10 cellular contexts compared by ENCODE assay signal in genomic region chr19:8512115-8512967, GRCh38. TPM values are rescaled to one million over a fixed set of nuclear protein-coding genes. Genes with fewer than 3 reads are reported as not detected.
DNase-seq lines count a peak whose midpoint lies in the region; ATAC-seq, FAIRE-seq and TF ChIP-seq lines count a peak whose summit lies in the region.
"Had no signal": no experiment of that assay in that cellular context is flagged by ENCODE, and none has a peak within 500 bp of the region (broad histone marks: within the 10 kb centered on the region; RNA-seq: fewer than 3 reads in every experiment).

No MANE protein-coding gene starts in this region.

- intact Hi-C loops in ascending aorta (cut with DNase I) (loop anchor here (10.0 kb wide), 1 partner anchor 588 kb away; the partner anchor contains the start of genes CTXN1 and SNAPC2), kidney (cut with DNase I) (no loop called here)

- H3K27me3 Mint-ChIP-seq in naive B cell, result no peaks in the 10 kb centered on the region

- no peaks in the 10 kb centered on the region for H3K9me3 ChIP-seq in ascending aorta
- no peaks in the 10 kb centered on the region for H3K9me3 ChIP-seq in kidney (ENCODE audit: control insufficient read depth in 1 of 2, low read length in 2 of 2)
- H3K9me3 ChIP-seq: SJSA1 had no signal

- H3K36me3 ChIP-seq in ascending aorta (peaks cover 0 to 13% of the 10 kb centered on the region in 2 donors), kidney (ENCODE audit: control insufficient read depth in 1 of 2, insufficient read depth in 2 of 2, low read length in 2 of 2) (no peaks in the 10 kb centered on the region)

- TF ChIP-seq CTCF in ascending aorta (IDR thresholded peaks at IDR 0.05) (no peak), kidney (IDR thresholded peaks at IDR 0.05; ENCODE audit: borderline replicate concordance, extremely low read depth, insufficient read depth) (no peak)

- H3K4me1 ChIP-seq in ascending aorta (peaks cover 6 to 7% of the 10 kb centered on the region in 2 donors), kidney (ENCODE audit: control insufficient read depth in 1 of 2, insufficient read depth in 1 of 2, low read depth in 1 of 2, low read length in 2 of 2) (peaks cover 4 to 10% of the 10 kb centered on the region in 2 donors)

- H3K4me3 Mint-ChIP-seq in naive B cell, result peak overlapping the region in 6 of 8 donors; percentile 18 to 98 (median 70)

- no peak overlapping the region for H3K4me3 ChIP-seq in ascending aorta
- H3K4me3 ChIP-seq in kidney (ENCODE audit: low read length in 2 of 2), result no peak overlapping the region
- H3K4me3 ChIP-seq: lung had no signal

- H3K9ac ChIP-seq in kidney (ENCODE audit: low read length in 2 of 2), result no peak overlapping the region

- in situ Hi-C loops in KBM-7 (cut with MboI; ENCODE audit: low pct_unique_long_range_greater_than_20kb, low sequenced_read_pairs), result no loop called here

- no peaks in the 10 kb centered on the region for H3K9me3 Mint-ChIP-seq in naive B cell

- H3K27ac Mint-ChIP-seq in naive B cell, result peak overlapping the region in 2 of 6 donors; percentile 12 to 28

- peaks cover 10 to 37% (median 22%) of the 10 kb centered on the region in 3 donors for H3K4me1 Mint-ChIP-seq in naive B cell

- ATAC-seq in naive B cell (ENCODE audit: low read depth in 2 of 2) (no peak), HG03039 (IDR thresholded peaks at IDR 0.05; ENCODE audit: unreplicated experiment) (no peak), GM21515 (IDR thresholded peaks at IDR 0.05; ENCODE audit: unreplicated experiment) (no peak)

- H3K27ac ChIP-seq in ascending aorta (peak overlapping the region; percentile 96 to 98), kidney (ENCODE audit: low read depth in 2 of 2, low read length in 2 of 2) (peak overlapping the region in 1 of 2 donors; percentile 0)

- FAIRE-seq in kidney (lab: Jason Lieb, UNC), result no peak

- no peaks in the 10 kb centered on the region for H3K36me3 Mint-ChIP-seq in naive B cell

- DNase-seq in EL (peak; percentile 26), KBM-7 (peak; percentile 66), ascending aorta (ENCODE audit: low spot score in 2 of 2) (no peak), naive B cell (no peak), kidney (no peak), occipital lobe (lab: John Stamatoyannopoulos, UW) (no peak)

- H3K27me3 ChIP-seq in ascending aorta, result no peaks in the 10 kb centered on the region
- H3K27me3 ChIP-seq: SJSA1 had no signal

RNA-seq across cellular contexts. Expression of gene ZNF414, which starts 1.6 kb away (rescaled TPM):
- total RNA-seq in ascending aorta, result 189 TPM
- polyA plus RNA-seq in naive B cell (ENCODE audit: low read depth in 6 of 6), result 10 to 100 TPM in 4 of 6 donors, 1 to 10 TPM in 2; 7.4 to 25.5 (median 11.7) TPM
- total RNA-seq in kidney, result 29.6 TPM
- polyA plus RNA-seq in kidney (ENCODE audit: insufficient read depth, low read depth, low replicate concordance), result 20.4 TPM
- 1.6 TPM for total RNA-seq in occipital lobe

RNA-seq across cellular contexts. Expression of gene PRAM1, which starts 9.9 kb away (rescaled TPM):
- total RNA-seq in ascending aorta, result not detected
- polyA plus RNA-seq in naive B cell (ENCODE audit: low read depth in 6 of 6), result under 1 TPM in 2 of 6 donors, not detected in 4; 0.26 to 0.27 TPM
- 4.6 TPM for total RNA-seq in kidney
- 0.99 TPM for polyA plus RNA-seq in kidney (ENCODE audit: insufficient read depth, low read depth, low replicate concordance)
- total RNA-seq in occipital lobe, result not detected
- total RNA-seq: SJSA1 had no signal

Comparison
In these comparisons a context has a peak if more than half of its experiments do, and no peak if none do; other contexts are left out.
1. DNase-seq: peak in EL (single experiment) and KBM-7 (single experiment); none in ascending aorta (0 of 2), naive B cell (single experiment), kidney (single experiment) and occipital lobe (single experiment).
2. RNA of gene ZNF414, which starts 1.6 kb away (total RNA-seq): 189 TPM in ascending aorta (single experiment) and 29.6 TPM in kidney (single experiment); 1.6 TPM in occipital lobe (single experiment); every median in the first group is over 10 times any median in the second.